Comparison of ENCODE assay signal across 19 cellular contexts in genomic region chrX:107687445-107687844, GRCh38.
"Had no signal": no experiment of that assay in that cellular context is flagged by ENCODE, and none has a peak within 500 bp of the region (broad histone marks: within the 10 kb centered on the region; RNA-seq: fewer than 3 reads in every experiment).

No MANE protein-coding gene starts in this region.

- H3K4me3 Mint-ChIP-seq: mesothelial cell of epicardium; natural killer cell; stimulated activated naive B cell treated with anti-CD40 and anti-IgM and Interleukin-4, amounts not matched to agents 10 μg/mL and 1 μg/mL and 100 μg/mL, for 72 hours had no signal

- H3K27me3 Mint-ChIP-seq: stimulated activated naive B cell treated with anti-CD40 and anti-IgM and Interleukin-4, amounts not matched to agents 10 μg/mL and 1 μg/mL and 100 μg/mL, for 72 hours; stimulated activated naive CD8-positive, alpha-beta T cell treated with anti-CD3 and anti-CD28 coated beads, Interleukin-15, amount 100 ng/mL, for 72 hours had no signal

- H3K9me3 ChIP-seq: gastrocnemius medialis, heart right ventricle, psoas muscle, spleen, testis, transverse colon had no signal

- H3K4me3 ChIP-seq: coronary artery, gastrocnemius medialis, heart right ventricle, psoas muscle, spleen, testis, transverse colon had no signal

- H3K27me3 ChIP-seq: gastrocnemius medialis, testis, transverse colon had no signal

- H3K36me3 ChIP-seq: gastrocnemius medialis, heart right ventricle, spleen, transverse colon had no signal

- DNase-seq: effector CD4-positive, alpha-beta T cell; gastrocnemius medialis; heart right ventricle; hypothalamus; natural killer cell; psoas muscle; spleen; stimulated activated CD4-positive, alpha-beta T cell treated with anti-CD3 and anti-CD28 coated beads, Interleukin-2, amount 100 ng/mL, for 24 hours; stimulated activated CD4-positive, alpha-beta T cell treated with anti-CD3 and anti-CD28 coated beads, Interleukin-4, amount 100 ng/mL, for 4 hours; stimulated activated naive B cell treated with anti-CD40 and anti-IgM and Interleukin-4, amounts not matched to agents 10 μg/mL and 1 μg/mL and 100 μg/mL, for 72 hours; stimulated activated naive CD8-positive, alpha-beta T cell treated with anti-CD3 and anti-CD28 coated beads, Interleukin-15, amount 100 ng/mL, for 72 hours; testis; transverse colon had no signal

- H3K36me3 Mint-ChIP-seq: mesothelial cell of epicardium; natural killer cell; stimulated activated naive B cell treated with anti-CD40 and anti-IgM and Interleukin-4, amounts not matched to agents 10 μg/mL and 1 μg/mL and 100 μg/mL, for 72 hours had no signal

- ATAC-seq: esophagus mucosa; gastrocnemius medialis; heart right ventricle; left lobe of liver; natural killer cell; psoas muscle; sciatic nerve; stimulated activated naive CD8-positive, alpha-beta T cell treated with anti-CD3 and anti-CD28 coated beads, Interleukin-15, amount 100 ng/mL, for 72 hours had no signal

- H3K27ac ChIP-seq: coronary artery, gastrocnemius medialis, heart right ventricle, parathyroid adenoma, psoas muscle, testis, transverse colon had no signal

- H3K27ac Mint-ChIP-seq: natural killer cell; stimulated activated naive B cell treated with anti-CD40 and anti-IgM and Interleukin-4, amounts not matched to agents 10 μg/mL and 1 μg/mL and 100 μg/mL, for 72 hours had no signal

- H3K9me3 Mint-ChIP-seq: natural killer cell; stimulated activated naive B cell treated with anti-CD40 and anti-IgM and Interleukin-4, amounts not matched to agents 10 μg/mL and 1 μg/mL and 100 μg/mL, for 72 hours; stimulated activated naive CD8-positive, alpha-beta T cell treated with anti-CD3 and anti-CD28 coated beads, Interleukin-15, amount 100 ng/mL, for 72 hours had no signal

- H3K9ac ChIP-seq: parathyroid adenoma had no signal
